ENCODE assay signal across 8 cellular contexts in the genomic region with DNA sequence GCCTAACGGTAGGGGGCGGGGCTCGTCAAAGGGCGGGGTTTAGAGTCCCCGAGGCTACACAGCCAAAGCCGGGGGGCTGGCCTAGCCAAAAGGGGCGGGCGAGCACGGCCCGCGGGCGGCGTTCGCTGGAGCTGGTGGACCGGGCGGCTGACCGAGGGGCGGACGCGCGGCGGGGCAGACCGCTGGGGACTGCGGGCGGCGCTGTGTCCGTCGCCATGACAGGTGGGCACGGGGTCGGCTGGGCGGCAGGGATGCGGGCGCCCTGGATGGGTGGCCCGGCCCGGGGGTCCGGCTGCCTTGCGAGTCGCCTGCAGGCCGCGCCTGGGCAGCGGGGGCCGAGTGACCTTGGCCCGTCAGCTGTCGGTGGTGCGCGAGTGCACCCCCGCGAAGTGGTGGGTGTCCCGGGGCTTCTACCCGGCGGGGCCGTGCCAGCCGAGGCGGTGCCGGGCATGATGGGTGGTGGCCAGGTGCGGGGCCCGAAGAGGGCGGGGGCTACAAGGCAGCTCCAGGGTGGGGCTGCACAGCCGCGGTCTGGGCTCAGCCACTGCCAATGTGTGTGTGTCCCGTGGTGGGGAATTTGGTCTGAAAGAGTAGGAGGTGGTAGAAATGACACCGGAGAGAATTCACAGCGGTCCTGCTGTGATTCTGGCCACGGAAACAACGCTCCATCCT. TPM values are rescaled to one million over a fixed set of nuclear protein-coding genes. Genes with fewer than 3 reads are reported as not detected.
DNase-seq lines count a peak whose midpoint lies in the region; ATAC-seq and TF ChIP-seq lines count a peak whose summit lies in the region.

A gene with protein sequence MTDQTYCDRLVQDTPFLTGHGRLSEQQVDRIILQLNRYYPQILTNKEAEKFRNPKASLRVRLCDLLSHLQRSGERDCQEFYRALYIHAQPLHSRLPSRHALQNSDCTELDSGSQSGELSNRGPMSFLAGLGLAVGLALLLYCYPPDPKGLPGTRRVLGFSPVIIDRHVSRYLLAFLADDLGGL (plus strand): TSS at position 87 of the 672 bp plus-strand sequence. CDS start 129 bp downstream, at position 216.

- CTCF ChIA-PET in CD4-positive, alpha-beta memory T cell (lab: Charles Lee; ENCODE audit: partially characterized antibody): interaction anchor here (0.7 to 4.0 kb wide), 4 partner anchors 12 to 90 kb away, joined by 3 to 26 read pairs (median 4); no protein-coding TSS in a partner anchor

- peaks cover 47 to 84% (median 70%) of the 10 kb centered on the region in 4 donors for H3K4me1 Mint-ChIP-seq in CD4-positive, alpha-beta memory T cell
- H3K4me1 Mint-ChIP-seq in stimulated activated naive CD8-positive, alpha-beta T cell treated with anti-CD3 and anti-CD28 coated beads, Interleukin-15, amount 100 ng/mL, for 72 hours: peaks cover 73% of the 10 kb centered on the region

- H3K36me3 ChIP-seq in CD4-positive, alpha-beta memory T cell (ENCODE audit: insufficient read depth, low read length): no peaks in the 10 kb centered on the region

- H3K9me3 Mint-ChIP-seq in CD4-positive, alpha-beta memory T cell: peaks cover 0 to 3% (median 0%) of the 10 kb centered on the region in 8 donors
- H3K9me3 Mint-ChIP-seq in stimulated activated naive CD8-positive, alpha-beta T cell treated with anti-CD3 and anti-CD28 coated beads, Interleukin-15, amount 100 ng/mL, for 72 hours: peaks cover 3 to 11% of the 10 kb centered on the region in 2 donors

- no peaks in the 10 kb centered on the region for H3K27me3 Mint-ChIP-seq in CD4-positive, alpha-beta memory T cell
- no peaks in the 10 kb centered on the region for H3K27me3 Mint-ChIP-seq in stimulated activated naive CD8-positive, alpha-beta T cell treated with anti-CD3 and anti-CD28 coated beads, Interleukin-15, amount 100 ng/mL, for 72 hours

- H3K4me3 ChIP-seq in CD4-positive, alpha-beta memory T cell (ENCODE audit: low read length in 2 of 2): peak within 1 kb of the TSS; percentile 65 to 93
- H3K4me3 ChIP-seq in HL-60 (replicated peaks; ENCODE audit: insufficient read depth, low read length) (peak within 1 kb of the TSS; percentile 86), WI38 (ENCODE audit: low read depth, low read length) (peak within 1 kb of the TSS; percentile 88)

- DNase-seq in CD4-positive, alpha-beta memory T cell: peak in 4 of 5 donors; percentile 55 to 77 (median 62)
- DNase-seq in HL-60 (ENCODE audit: low read depth in 1 of 2, low spot score in 1 of 2) (no peak), medulla oblongata (ENCODE audit: extremely low spot score) (peak; percentile 47), dedifferentiated amniotic fluid mesenchymal stem cell (ENCODE audit: extremely low spot score) (no peak)
- DNase-seq in effector CD4-positive, alpha-beta T cell: peak; percentile 42
- peak in 1 of 2 donors; percentile 57 for DNase-seq in stimulated activated naive CD8-positive, alpha-beta T cell treated with anti-CD3 and anti-CD28 coated beads, Interleukin-15, amount 100 ng/mL, for 72 hours

- H3K9me3 ChIP-seq in CD4-positive, alpha-beta memory T cell (ENCODE audit: control insufficient read depth in 1 of 2, low read length in 2 of 2): no peaks in the 10 kb centered on the region

- no peak for TF ChIP-seq CTCF in HL-60 (IDR thresholded peaks at IDR 0.05; ENCODE audit: insufficient read depth, low read length)
- TF ChIP-seq CTCF in WI38 (IDR thresholded peaks at IDR 0.05; ENCODE audit: low read depth, low read length): no peak

- ATAC-seq in GM19463 (IDR thresholded peaks at IDR 0.05; ENCODE audit: unreplicated experiment): peak; percentile 35
- peak; percentile 22 for ATAC-seq in stimulated activated naive CD8-positive, alpha-beta T cell treated with anti-CD3 and anti-CD28 coated beads, Interleukin-15, amount 100 ng/mL, for 72 hours

- peak within 1 kb of the TSS; percentile 92 to 99 (median 98) for H3K27ac Mint-ChIP-seq in CD4-positive, alpha-beta memory T cell
- peak within 1 kb of the TSS; percentile 94 to 97 for H3K27ac Mint-ChIP-seq in stimulated activated naive CD8-positive, alpha-beta T cell treated with anti-CD3 and anti-CD28 coated beads, Interleukin-15, amount 100 ng/mL, for 72 hours

- POLR2A ChIA-PET in CD4-positive, alpha-beta memory T cell (lab: Charles Lee; ENCODE audit: partially characterized antibody): interaction anchor here (0.7 to 6.6 kb wide), 26 partner anchors 8 to 470 kb away, joined by 3 to 96 read pairs (median 8); a partner anchor contains a TSS

- peaks cover under 1 to 8% of the 10 kb centered on the region in 2 donors for H3K36me3 Mint-ChIP-seq in CD4-positive, alpha-beta memory T cell

- peak within 1 kb of the TSS; percentile 95 for H3K27ac ChIP-seq in CD4-positive, alpha-beta memory T cell (ENCODE audit: low read depth, low read length)
- peak within 1 kb of the TSS; percentile 94 for H3K27ac ChIP-seq in HL-60 (replicated peaks)

- peaks cover 69% of the 10 kb centered on the region for H3K4me1 ChIP-seq in CD4-positive, alpha-beta memory T cell (ENCODE audit: insufficient read depth, low read length)

- intact Hi-C loops in CD4-positive, alpha-beta memory T cell (cut with micrococcal nuclease): loop anchor here (1.0 to 10.0 kb wide), 9 partner anchors 39 to 1069 kb away; a partner anchor contains a TSS

- H3K27me3 ChIP-seq in CD4-positive, alpha-beta memory T cell (ENCODE audit: insufficient read depth, low read length): no peaks in the 10 kb centered on the region
- no peaks in the 10 kb centered on the region for H3K27me3 ChIP-seq in HL-60 (ENCODE audit: insufficient read depth, poor library complexity, severe bottlenecking)

- H3K4me3 Mint-ChIP-seq in CD4-positive, alpha-beta memory T cell: peak within 1 kb of the TSS; percentile 88 to 95 (median 90)
- H3K4me3 Mint-ChIP-seq in stimulated activated naive CD8-positive, alpha-beta T cell treated with anti-CD3 and anti-CD28 coated beads, Interleukin-15, amount 100 ng/mL, for 72 hours: peak within 1 kb of the TSS; percentile 89 to 93

RNA-seq across cellular contexts. Expression of the gene that starts here (rescaled TPM):
- 10 to 100 TPM; 57.8 to 64.2 TPM for total RNA-seq in CD4-positive, alpha-beta memory T cell
- 10 to 100 TPM; 65.6 to 88.7 TPM for polyA plus RNA-seq in CD4-positive, alpha-beta memory T cell

Comparison
In these comparisons a context has a peak if more than half of its experiments do, and no peak if none do; other contexts are left out.
1. DNase-seq: peak in CD4-positive, alpha-beta memory T cell (4 of 5), effector CD4-positive, alpha-beta T cell (single experiment) and medulla oblongata (single experiment); none in HL-60 (0 of 2) and dedifferentiated amniotic fluid mesenchymal stem cell (single experiment).
2. Peak in every context shown above with its lines, with median percentiles within 50 percentile points of each other: H3K4me3 ChIP-seq.